1 cellular context compared by ENCODE assay signal in genomic region chr17:66301418-66301863, GRCh38.
TF ChIP-seq lines count a peak whose summit lies in the region.

No MANE protein-coding gene starts in this region.

TF ChIP-seq in GM12878, 131 proteins besides CTCF, POLR2A, EP300 and RAD21 (continued from another document):
- TF ChIP-seq, protein P1, sequence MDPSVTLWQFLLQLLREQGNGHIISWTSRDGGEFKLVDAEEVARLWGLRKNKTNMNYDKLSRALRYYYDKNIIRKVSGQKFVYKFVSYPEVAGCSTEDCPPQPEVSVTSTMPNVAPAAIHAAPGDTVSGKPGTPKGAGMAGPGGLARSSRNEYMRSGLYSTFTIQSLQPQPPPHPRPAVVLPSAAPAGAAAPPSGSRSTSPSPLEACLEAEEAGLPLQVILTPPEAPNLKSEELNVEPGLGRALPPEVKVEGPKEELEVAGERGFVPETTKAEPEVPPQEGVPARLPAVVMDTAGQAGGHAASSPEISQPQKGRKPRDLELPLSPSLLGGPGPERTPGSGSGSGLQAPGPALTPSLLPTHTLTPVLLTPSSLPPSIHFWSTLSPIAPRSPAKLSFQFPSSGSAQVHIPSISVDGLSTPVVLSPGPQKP (IDR thresholded peaks at IDR 0.05; ENCODE audit: low read depth, low read length): no peak
- TF ChIP-seq JUNB (IDR thresholded peaks at IDR 0.05): no peak
- TF ChIP-seq, protein P2, sequence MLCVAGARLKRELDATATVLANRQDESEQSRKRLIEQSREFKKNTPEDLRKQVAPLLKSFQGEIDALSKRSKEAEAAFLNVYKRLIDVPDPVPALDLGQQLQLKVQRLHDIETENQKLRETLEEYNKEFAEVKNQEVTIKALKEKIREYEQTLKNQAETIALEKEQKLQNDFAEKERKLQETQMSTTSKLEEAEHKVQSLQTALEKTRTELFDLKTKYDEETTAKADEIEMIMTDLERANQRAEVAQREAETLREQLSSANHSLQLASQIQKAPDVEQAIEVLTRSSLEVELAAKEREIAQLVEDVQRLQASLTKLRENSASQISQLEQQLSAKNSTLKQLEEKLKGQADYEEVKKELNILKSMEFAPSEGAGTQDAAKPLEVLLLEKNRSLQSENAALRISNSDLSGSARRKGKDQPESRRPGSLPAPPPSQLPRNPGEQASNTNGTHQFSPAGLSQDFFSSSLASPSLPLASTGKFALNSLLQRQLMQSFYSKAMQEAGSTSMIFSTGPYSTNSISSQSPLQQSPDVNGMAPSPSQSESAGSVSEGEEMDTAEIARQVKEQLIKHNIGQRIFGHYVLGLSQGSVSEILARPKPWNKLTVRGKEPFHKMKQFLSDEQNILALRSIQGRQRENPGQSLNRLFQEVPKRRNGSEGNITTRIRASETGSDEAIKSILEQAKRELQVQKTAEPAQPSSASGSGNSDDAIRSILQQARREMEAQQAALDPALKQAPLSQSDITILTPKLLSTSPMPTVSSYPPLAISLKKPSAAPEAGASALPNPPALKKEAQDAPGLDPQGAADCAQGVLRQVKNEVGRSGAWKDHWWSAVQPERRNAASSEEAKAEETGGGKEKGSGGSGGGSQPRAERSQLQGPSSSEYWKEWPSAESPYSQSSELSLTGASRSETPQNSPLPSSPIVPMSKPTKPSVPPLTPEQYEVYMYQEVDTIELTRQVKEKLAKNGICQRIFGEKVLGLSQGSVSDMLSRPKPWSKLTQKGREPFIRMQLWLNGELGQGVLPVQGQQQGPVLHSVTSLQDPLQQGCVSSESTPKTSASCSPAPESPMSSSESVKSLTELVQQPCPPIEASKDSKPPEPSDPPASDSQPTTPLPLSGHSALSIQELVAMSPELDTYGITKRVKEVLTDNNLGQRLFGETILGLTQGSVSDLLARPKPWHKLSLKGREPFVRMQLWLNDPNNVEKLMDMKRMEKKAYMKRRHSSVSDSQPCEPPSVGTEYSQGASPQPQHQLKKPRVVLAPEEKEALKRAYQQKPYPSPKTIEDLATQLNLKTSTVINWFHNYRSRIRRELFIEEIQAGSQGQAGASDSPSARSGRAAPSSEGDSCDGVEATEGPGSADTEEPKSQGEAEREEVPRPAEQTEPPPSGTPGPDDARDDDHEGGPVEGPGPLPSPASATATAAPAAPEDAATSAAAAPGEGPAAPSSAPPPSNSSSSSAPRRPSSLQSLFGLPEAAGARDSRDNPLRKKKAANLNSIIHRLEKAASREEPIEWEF (IDR thresholded peaks at IDR 0.05; ENCODE audit: insufficient replicate concordance, low read depth, low read length): no peak
- TF ChIP-seq IRF5 (IDR thresholded peaks at IDR 0.05; ENCODE audit: borderline replicate concordance): no peak
- TF ChIP-seq POLR2AphosphoS5 (IDR thresholded peaks at IDR 0.05; ENCODE audit: low read length): no peak
- no peak for TF ChIP-seq STAT3 (IDR thresholded peaks at IDR 0.05; ENCODE audit: low read depth, low read length)
- TF ChIP-seq ZNF622 (IDR thresholded peaks at IDR 0.05): no peak
- TF ChIP-seq, protein P3, sequence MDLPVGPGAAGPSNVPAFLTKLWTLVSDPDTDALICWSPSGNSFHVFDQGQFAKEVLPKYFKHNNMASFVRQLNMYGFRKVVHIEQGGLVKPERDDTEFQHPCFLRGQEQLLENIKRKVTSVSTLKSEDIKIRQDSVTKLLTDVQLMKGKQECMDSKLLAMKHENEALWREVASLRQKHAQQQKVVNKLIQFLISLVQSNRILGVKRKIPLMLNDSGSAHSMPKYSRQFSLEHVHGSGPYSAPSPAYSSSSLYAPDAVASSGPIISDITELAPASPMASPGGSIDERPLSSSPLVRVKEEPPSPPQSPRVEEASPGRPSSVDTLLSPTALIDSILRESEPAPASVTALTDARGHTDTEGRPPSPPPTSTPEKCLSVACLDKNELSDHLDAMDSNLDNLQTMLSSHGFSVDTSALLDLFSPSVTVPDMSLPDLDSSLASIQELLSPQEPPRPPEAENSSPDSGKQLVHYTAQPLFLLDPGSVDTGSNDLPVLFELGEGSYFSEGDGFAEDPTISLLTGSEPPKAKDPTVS (IDR thresholded peaks at IDR 0.05; ENCODE audit: low read depth, low read length): no peak
- TF ChIP-seq PKNOX1 (IDR thresholded peaks at IDR 0.05): no peak
- TF ChIP-seq PAX5 (IDR thresholded peaks at IDR 0.05; ENCODE audit: borderline replicate concordance, low read depth, low read length): no peak
